15 cellular contexts compared by ENCODE assay signal in the genomic region with DNA sequence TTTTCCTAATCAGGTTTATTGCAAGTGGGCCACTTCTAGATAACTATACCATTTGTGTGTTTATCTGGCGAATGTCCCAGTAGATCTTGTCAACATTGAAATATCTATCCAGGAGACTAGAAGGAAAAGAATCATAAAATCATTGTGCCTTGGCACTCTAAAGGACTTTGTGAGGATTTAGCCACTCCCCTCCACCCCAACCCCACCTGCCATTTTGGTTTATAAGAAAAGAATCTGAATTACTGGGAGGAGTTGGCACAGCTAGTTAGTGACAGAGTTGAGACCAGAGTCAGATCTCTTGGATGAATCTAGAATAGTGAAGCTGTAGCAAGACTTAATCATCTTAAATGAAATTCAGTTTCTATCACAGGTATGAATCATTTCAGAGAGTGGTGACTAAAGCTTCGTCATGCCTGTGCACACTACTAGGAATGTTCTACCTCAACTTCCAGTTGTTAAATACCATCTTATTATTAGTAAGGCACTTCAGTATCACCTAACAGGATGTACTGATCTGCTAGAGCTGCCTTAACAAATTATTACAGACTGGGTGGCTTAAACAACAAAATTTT.
DNase-seq lines count a peak whose midpoint lies in the region; ATAC-seq and TF ChIP-seq lines count a peak whose summit lies in the region.
"Had no signal": no experiment of that assay in that cellular context is flagged by ENCODE, and none has a peak within 500 bp of the region (broad histone marks: within the 10 kb centered on the region; RNA-seq: fewer than 3 reads in every experiment).

No MANE protein-coding gene starts in this region.

- H3K36me3 ChIP-seq in BJ (ENCODE audit: control insufficient read depth, insufficient read depth, low read length) (no peaks in the 10 kb centered on the region), suprapubic skin (no peaks in the 10 kb centered on the region)

- TF ChIP-seq CTCF in BJ (IDR thresholded peaks at IDR 0.05; ENCODE audit: insufficient read depth, low read depth, low read length): no peak
- no peak for TF ChIP-seq CTCF in astrocyte of the cerebellum (IDR thresholded peaks at IDR 0.05; ENCODE audit: low read depth, low read length, missing control alignments)
- TF ChIP-seq CTCF in suprapubic skin (IDR thresholded peaks at IDR 0.05): no peak

- in situ Hi-C loops in astrocyte of the cerebellum (cut with HindIII; ENCODE audit: low sequenced_read_pairs): loop anchor here (5.0 kb wide), 1 partner anchor 40 kb away; no protein-coding TSS in a partner anchor

- peak; percentile 52 for DNase-seq in BJ (ENCODE audit: low read depth)
- DNase-seq in HT1080 (ENCODE audit: low read depth): peak; percentile 90
- DNase-seq in astrocyte of the cerebellum (ENCODE audit: low read depth): peak; percentile 8
- DNase-seq in left colon: peak in 1 of 2 donors; percentile 17
- no peak for DNase-seq in SK-N-DZ (ENCODE audit: low spot score)
- no peak for DNase-seq in Kasumi-1 (lab: John Stamatoyannopoulos, UW)
- no peak for DNase-seq in suprapubic skin (ENCODE audit: low spot score in 2 of 2)
- DNase-seq: dermis blood vessel endothelial cell; immature natural killer cell; NCI-H1092; NCI-H510A treated with DMSO at 0.1 percent for 48 hours; stimulated activated CD4-positive, alpha-beta T cell treated with anti-CD3 and anti-CD28 coated beads, Interleukin-4, amount 100 ng/mL, for 24 hours; stimulated activated naive B cell treated with anti-CD40 and anti-IgM and Interleukin-4, amounts not matched to agents 10 μg/mL and 1 μg/mL and 100 μg/mL, for 72 hours had no signal

- POLR2A ChIA-PET in BJ (lab: Charles Lee): no interaction called here

- TF ChIP-seq EP300 in suprapubic skin (IDR thresholded peaks at IDR 0.05): no peak

- intact Hi-C loops in left colon (cut with DNase I, micrococcal nuclease): no loop called here

- ATAC-seq in left colon (peak; percentile 92), HG03039 (IDR thresholded peaks at IDR 0.05; ENCODE audit: unreplicated experiment) (no peak)
- ATAC-seq: GM23338; stimulated activated naive B cell treated with anti-CD40 and anti-IgM and Interleukin-4, amounts not matched to agents 10 μg/mL and 1 μg/mL and 100 μg/mL, for 72 hours had no signal

- no peaks in the 10 kb centered on the region for H3K4me1 ChIP-seq in suprapubic skin

- no peak overlapping the region for H3K27ac ChIP-seq in suprapubic skin

- no peak overlapping the region for H3K4me3 ChIP-seq in BJ (ENCODE audit: low read depth, low read length)
- no peak overlapping the region for H3K4me3 ChIP-seq in astrocyte of the cerebellum (ENCODE audit: low read depth, low read length)
- no peak overlapping the region for H3K4me3 ChIP-seq in suprapubic skin
- H3K4me3 ChIP-seq: GM23338 had no signal

- no peaks in the 10 kb centered on the region for H3K9me3 ChIP-seq in suprapubic skin

- TF ChIP-seq POLR2A in suprapubic skin (IDR thresholded peaks at IDR 0.05): no peak

- 82% methylated on average over 2 of the region's 2 CpGs for WGBS in suprapubic skin

- CTCF ChIA-PET in BJ (lab: Yijun Ruan, JAX): interaction anchor here (1.3 to 2.1 kb wide), 2 partner anchors 17 to 18 kb away, joined by 4 to 5 read pairs; no protein-coding TSS in a partner anchor

- no peaks in the 10 kb centered on the region for H3K27me3 ChIP-seq in BJ (ENCODE audit: control insufficient read depth, insufficient read depth, low read length)
- no peaks in the 10 kb centered on the region for H3K27me3 ChIP-seq in suprapubic skin

Comparison
In these comparisons a context has a peak if more than half of its experiments do, and no peak if none do; other contexts are left out.
1. DNase-seq: peak in BJ (single experiment), HT1080 (single experiment) and astrocyte of the cerebellum (single experiment); none in SK-N-DZ (single experiment), Kasumi-1 (0 of 2) and suprapubic skin (0 of 2).